8 cellular contexts compared by ENCODE assay signal in genomic region chr11:96257972-96258951, GRCh38.
DNase-seq lines count a peak whose midpoint lies in the region; ATAC-seq and TF ChIP-seq lines count a peak whose summit lies in the region.

No MANE protein-coding gene starts in this region.

- DNase-seq in NCI-H69 (lab: John Stamatoyannopoulos, UW) = peak; percentile 21
- no peak for DNase-seq in mammary epithelial cell
- no peak for DNase-seq in osteoblast (ENCODE audit: insufficient read length, low spot score, missing footprints)
- no peak for DNase-seq in middle frontal gyrus (ENCODE audit: extremely low spot score, low spot score)
- no peak for DNase-seq in DMS153 (lab: John Stamatoyannopoulos, UW)
- DNase-seq in HUDEP-2 (lab: John Stamatoyannopoulos, UW; ENCODE audit: unreplicated experiment in 76 of 76) = no peak

- peak; percentile 73 for ATAC-seq in GM18520 (IDR thresholded peaks at IDR 0.05; ENCODE audit: unreplicated experiment)
- ATAC-seq in HG02571 (IDR thresholded peaks at IDR 0.05; ENCODE audit: unreplicated experiment) = peak; percentile 68

- peak overlapping the region; percentile 76 for H2AFZ ChIP-seq in mammary epithelial cell (ENCODE audit: low read depth, low read length)
- no peak overlapping the region for H2AFZ ChIP-seq in osteoblast (ENCODE audit: low read length)

- H3K4me2 ChIP-seq in mammary epithelial cell (ENCODE audit: insufficient read depth, low read depth, low read length) (peak overlapping the region; percentile 80), osteoblast (ENCODE audit: insufficient read depth, low read length) (peak overlapping the region; percentile 75)

- in situ Hi-C loops in mammary epithelial cell (cut with MboI; ENCODE audit: low sequenced_read_pairs in 2 of 2) = no loop called here

- H3K4me1 ChIP-seq in mammary epithelial cell (ENCODE audit: insufficient read depth, low read length) = peaks cover 54% of the 10 kb centered on the region
- peaks cover 57% of the 10 kb centered on the region for H3K4me1 ChIP-seq in osteoblast (ENCODE audit: insufficient read depth, low read length)

- no peaks in the 10 kb centered on the region for H4K20me1 ChIP-seq in mammary epithelial cell (ENCODE audit: insufficient read depth, low read length)
- H4K20me1 ChIP-seq in osteoblast (ENCODE audit: insufficient read depth, low read length) = peaks cover 5% of the 10 kb centered on the region

- H3K9me3 ChIP-seq in mammary epithelial cell (replicated peaks; ENCODE audit: insufficient read depth, low read length) (no peaks in the 10 kb centered on the region), osteoblast (ENCODE audit: low read depth, low read length) (no peaks in the 10 kb centered on the region)

- H3K4me3 ChIP-seq in mammary epithelial cell (replicated peaks in 1 of 3; ENCODE audit: insufficient read depth in 1 of 3, low read depth in 2 of 3, low read length in 3 of 3) (peak overlapping the region in 2 of 3 experiments; percentile 4 to 30), osteoblast (ENCODE audit: insufficient read depth, low read length) (peak overlapping the region; percentile 32)

- peak overlapping the region; percentile 53 for H3K27ac ChIP-seq in mammary epithelial cell (ENCODE audit: insufficient read depth, low read depth, low read length)
- peak overlapping the region; percentile 35 for H3K27ac ChIP-seq in osteoblast (ENCODE audit: low read depth, low read length)

- H3K27me3 ChIP-seq in mammary epithelial cell (ENCODE audit: insufficient read depth, low read length) (no peaks in the 10 kb centered on the region), osteoblast (ENCODE audit: insufficient read depth, low read length) (no peaks in the 10 kb centered on the region)

- H3K79me2 ChIP-seq in mammary epithelial cell (ENCODE audit: insufficient read depth, low read length) = peaks cover 37% of the 10 kb centered on the region
- H3K79me2 ChIP-seq in osteoblast (ENCODE audit: insufficient read depth, low read length) = peaks cover 89% of the 10 kb centered on the region

- BruUV-seq in mammary epithelial cell (replicated peaks; lab: Mats Ljungman, UMichigan) = no TSS peak

- 24% methylated on average over 4 of the region's 4 CpGs for WGBS in mammary epithelial cell (ENCODE audit: low coverage, missing lambda C conversion rate)

- TF ChIP-seq CTCF in mammary epithelial cell (conservative IDR thresholded peaks at IDR 0.05 in 1 of 2, IDR thresholded peaks at IDR 0.05 in 1 of 2; ENCODE audit: extremely low read depth in 1 of 2, insufficient read depth in 1 of 2, low read depth in 1 of 2, low read length in 2 of 2) (no peak), osteoblast (IDR thresholded peaks at IDR 0.05; ENCODE audit: extremely low read depth, low read depth, low read length) (no peak)

- dilution Hi-C loops in mammary epithelial cell (cut with HindIII; ENCODE audit: low sequenced_read_pairs) = loop anchor here (5.0 kb wide), 2 partner anchors 71 to 79 kb away; no protein-coding TSS in a partner anchor

- H3K36me3 ChIP-seq in mammary epithelial cell (ENCODE audit: insufficient read depth, low read length) (no peaks in the 10 kb centered on the region), osteoblast (ENCODE audit: insufficient read depth, low read length) (no peaks in the 10 kb centered on the region)

- H3K9ac ChIP-seq in mammary epithelial cell (ENCODE audit: insufficient read depth, low read length) = peak overlapping the region; percentile 47

- CTCF ChIA-PET in mammary epithelial cell (lab: Charles Lee; ENCODE audit: low non-redundant PET) = no interaction called here

- intact Hi-C loops in mammary epithelial cell (cut with micrococcal nuclease) = loop anchor here (1.0 to 2.0 kb wide), 2 partner anchors 15 to 49 kb away; no protein-coding TSS in a partner anchor
